Comparison of ENCODE assay signal across 8 cellular contexts in the genomic region with DNA sequence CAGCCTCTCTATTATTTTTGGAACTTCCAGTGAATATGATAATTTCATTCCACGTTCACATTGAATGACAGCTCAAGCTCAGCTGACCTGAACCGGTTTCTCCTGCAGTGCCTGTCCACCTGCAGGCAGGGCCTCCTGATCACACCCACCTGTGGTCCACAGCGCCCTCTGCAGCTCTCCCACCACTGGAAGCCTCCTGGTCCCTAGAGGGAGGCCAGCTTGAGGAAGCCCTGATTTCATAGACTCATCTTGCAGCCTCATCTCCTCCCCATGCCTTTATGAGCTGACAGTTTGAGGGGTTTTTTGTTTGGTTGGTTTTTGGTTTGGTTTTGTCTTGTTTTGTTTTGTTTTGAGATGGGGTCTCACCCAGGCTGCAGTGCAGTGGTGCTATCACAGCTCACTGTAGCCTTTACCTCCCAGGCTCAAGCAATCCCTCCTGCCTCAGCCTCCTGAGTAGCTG. TPM values are rescaled to one million over a fixed set of nuclear protein-coding genes. Genes with fewer than 3 reads are reported as not detected.
A peak's percentile ranks its signal among the peaks of the same experiment; 100 is the strongest.
DNase-seq lines count a peak whose midpoint lies in the region; ATAC-seq and TF ChIP-seq lines count a peak whose summit lies in the region.

No MANE protein-coding gene starts in this region.

- no peaks in the 10 kb centered on the region for H3K36me3 ChIP-seq in WERI-Rb-1
- H3K36me3 ChIP-seq in endocrine pancreas (ENCODE audit: control insufficient read depth, insufficient read depth, low read length) = no peaks in the 10 kb centered on the region

- intact Hi-C loops in Right ventricle myocardium superior (cut with DNase I) (no loop called here), left cardiac atrium (cut with DNase I) (no loop called here)

- H3K4me3 ChIP-seq in WERI-Rb-1 (ENCODE audit: low read depth, low read length) (no peak overlapping the region), endocrine pancreas (ENCODE audit: control insufficient read depth, insufficient read depth, low read length) (no peak overlapping the region)

- H3K4me1 ChIP-seq in endocrine pancreas (ENCODE audit: control insufficient read depth, insufficient read depth, low read length) = no peaks in the 10 kb centered on the region

- peak; percentile 76 for DNase-seq in Right ventricle myocardium superior
- DNase-seq in left cardiac atrium = no peak
- peak; percentile 23 for DNase-seq in NCI-H1436 treated with DMSO at 0.1 percent for 48 hours (lab: John Stamatoyannopoulos, UW)
- DNase-seq in WERI-Rb-1 = peak; percentile 88
- DNase-seq in omental fat pad (ENCODE audit: low spot score) = no peak

- no peak for ATAC-seq in Right ventricle myocardium superior (ENCODE audit: poor library complexity)
- no peak for ATAC-seq in left cardiac atrium
- ATAC-seq in omental fat pad (ENCODE audit: low FRiP score) = peak; percentile 27
- ATAC-seq in GM21717 (IDR thresholded peaks at IDR 0.05; ENCODE audit: unreplicated experiment) = no peak
- no peak for ATAC-seq in GM18909 (IDR thresholded peaks at IDR 0.05; ENCODE audit: poor library complexity, unreplicated experiment)

- peak; percentile 95 for TF ChIP-seq CTCF in WERI-Rb-1 (IDR thresholded peaks at IDR 0.05; ENCODE audit: low read depth, low read length)
- TF ChIP-seq CTCF in omental fat pad (IDR thresholded peaks at IDR 0.05) = no peak

- H3K27ac ChIP-seq in WERI-Rb-1 = no peak overlapping the region

- H3K9me3 ChIP-seq in WERI-Rb-1 (ENCODE audit: severe bottlenecking) (no peaks in the 10 kb centered on the region), endocrine pancreas (ENCODE audit: control insufficient read depth, low read length) (no peaks in the 10 kb centered on the region)

- no peaks in the 10 kb centered on the region for H3K27me3 ChIP-seq in WERI-Rb-1 (ENCODE audit: insufficient read depth, low read depth, severe bottlenecking)
- no peaks in the 10 kb centered on the region for H3K27me3 ChIP-seq in endocrine pancreas (ENCODE audit: control insufficient read depth, insufficient read depth, low read length)

- peak overlapping the region; percentile 6 for H3K9ac ChIP-seq in endocrine pancreas (ENCODE audit: control insufficient read depth, insufficient read depth, low read length)

RNA-seq across cellular contexts. Expression of a gene that starts 29.9 kb away (rescaled TPM):
- total RNA-seq in Right ventricle myocardium superior = 5,573 TPM
- total RNA-seq in left cardiac atrium = 1,000 to 10,000 TPM; 4,098 to 7,342 TPM
- over 10,000 TPM; 11,614 to 21,764 (median 16,063) TPM for total RNA-seq in omental fat pad

RNA-seq across cellular contexts. Expression of a gene that starts 46.3 kb away (rescaled TPM):
- 451 TPM for total RNA-seq in Right ventricle myocardium superior
- total RNA-seq in left cardiac atrium = 100 to 1,000 TPM; 405 to 657 TPM
- 1,000 to 10,000 TPM in 1 of 4 donors, 100 to 1,000 TPM in 3; 447 to 1,169 (median 678) TPM for total RNA-seq in omental fat pad

RNA-seq across cellular contexts. Expression of a gene that starts 56.0 kb away (rescaled TPM):
- total RNA-seq in Right ventricle myocardium superior (60.5 TPM), left cardiac atrium (10 to 100 TPM; 51.5 to 67.3 TPM), omental fat pad (100 to 1,000 TPM in 1 of 4 donors, 10 to 100 TPM in 3; 75.4 to 105 (median 88.8) TPM)

Comparison
In these comparisons a context has a peak if more than half of its experiments do, and no peak if none do; other contexts are left out.
1. DNase-seq: peak in Right ventricle myocardium superior (single experiment), NCI-H1436 treated with DMSO at 0.1 percent for 48 hours (single experiment) and WERI-Rb-1 (single experiment); none in left cardiac atrium (single experiment) and omental fat pad (single experiment).